In the genomic region with DNA sequence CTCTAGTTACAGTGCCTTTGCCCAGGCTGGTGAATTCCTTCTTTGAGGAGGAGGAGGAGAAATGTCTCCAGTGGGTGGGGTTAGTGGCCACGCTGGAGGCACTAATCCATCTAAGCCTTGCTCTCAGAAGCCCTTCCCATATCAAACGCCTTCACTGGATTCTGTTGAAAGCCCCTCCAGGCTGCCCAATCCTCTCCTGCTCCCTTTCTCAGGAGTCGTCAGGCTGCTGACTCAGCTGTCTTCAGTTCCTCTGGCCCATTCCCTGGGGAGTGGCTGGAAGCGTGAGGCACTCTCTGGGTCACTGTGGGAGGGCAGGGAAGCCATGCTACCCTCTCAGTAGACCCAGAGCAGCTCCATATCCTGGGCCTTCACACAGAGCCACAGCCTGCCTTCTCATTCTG, we compare ENCODE assay signal across 1 cellular context.
TF ChIP-seq lines count a peak whose summit lies in the region.

No MANE protein-coding gene starts in this region.

TF ChIP-seq in K562, 482 proteins besides CTCF, POLR2A, EP300 and RAD21 (continued from another document):
- TF ChIP-seq, protein P1, sequence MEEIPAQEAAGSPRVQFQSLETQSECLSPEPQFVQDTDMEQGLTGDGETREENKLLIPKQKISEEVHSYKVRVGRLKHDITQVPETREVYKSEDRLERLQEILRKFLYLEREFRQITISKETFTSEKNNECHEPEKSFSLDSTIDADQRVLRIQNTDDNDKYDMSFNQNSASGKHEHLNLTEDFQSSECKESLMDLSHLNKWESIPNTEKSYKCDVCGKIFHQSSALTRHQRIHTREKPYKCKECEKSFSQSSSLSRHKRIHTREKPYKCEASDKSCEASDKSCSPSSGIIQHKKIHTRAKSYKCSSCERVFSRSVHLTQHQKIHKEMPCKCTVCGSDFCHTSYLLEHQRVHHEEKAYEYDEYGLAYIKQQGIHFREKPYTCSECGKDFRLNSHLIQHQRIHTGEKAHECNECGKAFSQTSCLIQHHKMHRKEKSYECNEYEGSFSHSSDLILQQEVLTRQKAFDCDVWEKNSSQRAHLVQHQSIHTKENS (CRISPR knock-in tag; IDR thresholded peaks at IDR 0.05): no peak
- no peak for TF ChIP-seq TCF7L2 (IDR thresholded peaks at IDR 0.05; ENCODE audit: low read depth, low read length)
- TF ChIP-seq, protein P2, sequence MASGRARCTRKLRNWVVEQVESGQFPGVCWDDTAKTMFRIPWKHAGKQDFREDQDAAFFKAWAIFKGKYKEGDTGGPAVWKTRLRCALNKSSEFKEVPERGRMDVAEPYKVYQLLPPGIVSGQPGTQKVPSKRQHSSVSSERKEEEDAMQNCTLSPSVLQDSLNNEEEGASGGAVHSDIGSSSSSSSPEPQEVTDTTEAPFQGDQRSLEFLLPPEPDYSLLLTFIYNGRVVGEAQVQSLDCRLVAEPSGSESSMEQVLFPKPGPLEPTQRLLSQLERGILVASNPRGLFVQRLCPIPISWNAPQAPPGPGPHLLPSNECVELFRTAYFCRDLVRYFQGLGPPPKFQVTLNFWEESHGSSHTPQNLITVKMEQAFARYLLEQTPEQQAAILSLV (tag; IDR thresholded peaks at IDR 0.05): no peak
- no peak for TF ChIP-seq CBX1 (IDR thresholded peaks at IDR 0.05; ENCODE audit: low read depth)
- TF ChIP-seq ZNF316 (IDR thresholded peaks at IDR 0.05): peak; percentile 85
- TF ChIP-seq, protein P3, sequence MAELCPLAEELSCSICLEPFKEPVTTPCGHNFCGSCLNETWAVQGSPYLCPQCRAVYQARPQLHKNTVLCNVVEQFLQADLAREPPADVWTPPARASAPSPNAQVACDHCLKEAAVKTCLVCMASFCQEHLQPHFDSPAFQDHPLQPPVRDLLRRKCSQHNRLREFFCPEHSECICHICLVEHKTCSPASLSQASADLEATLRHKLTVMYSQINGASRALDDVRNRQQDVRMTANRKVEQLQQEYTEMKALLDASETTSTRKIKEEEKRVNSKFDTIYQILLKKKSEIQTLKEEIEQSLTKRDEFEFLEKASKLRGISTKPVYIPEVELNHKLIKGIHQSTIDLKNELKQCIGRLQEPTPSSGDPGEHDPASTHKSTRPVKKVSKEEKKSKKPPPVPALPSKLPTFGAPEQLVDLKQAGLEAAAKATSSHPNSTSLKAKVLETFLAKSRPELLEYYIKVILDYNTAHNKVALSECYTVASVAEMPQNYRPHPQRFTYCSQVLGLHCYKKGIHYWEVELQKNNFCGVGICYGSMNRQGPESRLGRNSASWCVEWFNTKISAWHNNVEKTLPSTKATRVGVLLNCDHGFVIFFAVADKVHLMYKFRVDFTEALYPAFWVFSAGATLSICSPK (IDR thresholded peaks at IDR 0.05; ENCODE audit: borderline replicate concordance): no peak
- TF ChIP-seq SLC30A9 (CRISPR knock-in tag; IDR thresholded peaks at IDR 0.05): no peak
- TF ChIP-seq, protein P4, sequence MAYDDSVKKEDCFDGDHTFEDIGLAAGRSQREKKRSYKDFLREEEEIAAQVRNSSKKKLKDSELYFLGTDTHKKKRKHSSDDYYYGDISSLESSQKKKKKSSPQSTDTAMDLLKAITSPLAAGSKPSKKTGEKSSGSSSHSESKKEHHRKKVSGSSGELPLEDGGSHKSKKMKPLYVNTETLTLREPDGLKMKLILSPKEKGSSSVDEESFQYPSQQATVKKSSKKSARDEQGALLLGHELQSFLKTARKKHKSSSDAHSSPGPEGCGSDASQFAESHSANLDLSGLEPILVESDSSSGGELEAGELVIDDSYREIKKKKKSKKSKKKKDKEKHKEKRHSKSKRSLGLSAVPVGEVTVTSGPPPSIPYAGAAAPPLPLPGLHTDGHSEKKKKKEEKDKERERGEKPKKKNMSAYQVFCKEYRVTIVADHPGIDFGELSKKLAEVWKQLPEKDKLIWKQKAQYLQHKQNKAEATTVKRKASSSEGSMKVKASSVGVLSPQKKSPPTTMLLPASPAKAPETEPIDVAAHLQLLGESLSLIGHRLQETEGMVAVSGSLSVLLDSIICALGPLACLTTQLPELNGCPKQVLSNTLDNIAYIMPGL (CRISPR knock-in tag; IDR thresholded peaks at IDR 0.05): no peak
- TF ChIP-seq WHSC1 (IDR thresholded peaks at IDR 0.05; ENCODE audit: low read length): no peak
- TF ChIP-seq GTF2A2 (tag; IDR thresholded peaks at IDR 0.05): no peak
- TF ChIP-seq RBM14 (IDR thresholded peaks at IDR 0.05; ENCODE audit: borderline replicate concordance, insufficient read depth, low read depth, low read length): no peak
- TF ChIP-seq BRCA1 (IDR thresholded peaks at IDR 0.05): no peak
- TF ChIP-seq BRCA1 (CRISPR knock-in tag; IDR thresholded peaks at IDR 0.05): no peak
- TF ChIP-seq ARID1B (IDR thresholded peaks at IDR 0.05): no peak
- no peak for TF ChIP-seq SIRT6 (IDR thresholded peaks at IDR 0.05; ENCODE audit: low read depth, low read length)
- TF ChIP-seq ZNF75A (CRISPR knock-in tag; IDR thresholded peaks at IDR 0.05): no peak
- no peak for TF ChIP-seq BRD4 (IDR thresholded peaks at IDR 0.05)
- no peak for TF ChIP-seq CEBPG (CRISPR knock-in tag; IDR thresholded peaks at IDR 0.05)
- TF ChIP-seq CEBPG (tag; conservative IDR thresholded peaks at IDR 0.05 in 1 of 2, IDR thresholded peaks at IDR 0.05 in 1 of 2): no peak
- TF ChIP-seq ZBTB7A (IDR thresholded peaks at IDR 0.05; ENCODE audit: borderline replicate concordance, control insufficient read depth, low read depth, low read length): 0 out of 2 replicates have a peak, but pooled peaks have one; percentile 4
- TF ChIP-seq, protein P5, sequence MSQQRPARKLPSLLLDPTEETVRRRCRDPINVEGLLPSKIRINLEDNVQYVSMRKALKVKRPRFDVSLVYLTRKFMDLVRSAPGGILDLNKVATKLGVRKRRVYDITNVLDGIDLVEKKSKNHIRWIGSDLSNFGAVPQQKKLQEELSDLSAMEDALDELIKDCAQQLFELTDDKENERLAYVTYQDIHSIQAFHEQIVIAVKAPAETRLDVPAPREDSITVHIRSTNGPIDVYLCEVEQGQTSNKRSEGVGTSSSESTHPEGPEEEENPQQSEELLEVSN (IDR thresholded peaks at IDR 0.05; ENCODE audit: borderline replicate concordance in 1 of 2, extremely low read depth in 1 of 2, insufficient read depth in 1 of 2, insufficient read length in 1 of 2, low read depth in 1 of 2, low read length in 1 of 2, poor library complexity in 1 of 2, severe bottlenecking in 1 of 2): no peak
- TF ChIP-seq SAFB2 (IDR thresholded peaks at IDR 0.05; ENCODE audit: borderline replicate concordance, low read depth, low read length, severe bottlenecking): no peak
- no peak for TF ChIP-seq PTTG1 (tag; IDR thresholded peaks at IDR 0.05; ENCODE audit: low read depth)
- TF ChIP-seq EP400 (IDR thresholded peaks at IDR 0.05): no peak
- TF ChIP-seq, protein P6, sequence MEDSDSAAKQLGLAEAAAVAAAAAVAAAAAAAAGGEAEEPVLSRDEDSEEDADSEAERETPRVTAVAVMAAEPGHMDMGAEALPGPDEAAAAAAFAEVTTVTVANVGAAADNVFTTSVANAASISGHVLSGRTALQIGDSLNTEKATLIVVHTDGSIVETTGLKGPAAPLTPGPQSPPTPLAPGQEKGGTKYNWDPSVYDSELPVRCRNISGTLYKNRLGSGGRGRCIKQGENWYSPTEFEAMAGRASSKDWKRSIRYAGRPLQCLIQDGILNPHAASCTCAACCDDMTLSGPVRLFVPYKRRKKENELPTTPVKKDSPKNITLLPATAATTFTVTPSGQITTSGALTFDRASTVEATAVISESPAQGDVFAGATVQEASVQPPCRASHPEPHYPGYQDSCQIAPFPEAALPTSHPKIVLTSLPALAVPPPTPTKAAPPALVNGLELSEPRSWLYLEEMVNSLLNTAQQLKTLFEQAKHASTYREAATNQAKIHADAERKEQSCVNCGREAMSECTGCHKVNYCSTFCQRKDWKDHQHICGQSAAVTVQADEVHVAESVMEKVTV (CRISPR knock-in tag; IDR thresholded peaks at IDR 0.05): no peak
- TF ChIP-seq ZNF384 (IDR thresholded peaks at IDR 0.05; ENCODE audit: low read depth, low read length): no peak
- TF ChIP-seq C11orf30 (IDR thresholded peaks at IDR 0.05; ENCODE audit: low read depth): peak; percentile 84
- TF ChIP-seq TCF7 (IDR thresholded peaks at IDR 0.05; ENCODE audit: borderline replicate concordance): no peak
- no peak for TF ChIP-seq PTBP1 (IDR thresholded peaks at IDR 0.05; ENCODE audit: low read depth, low read length)
TF ChIP-seq in K562: peak in this region for 8.
